23 cellular contexts compared by ENCODE assay signal in the genomic region with DNA sequence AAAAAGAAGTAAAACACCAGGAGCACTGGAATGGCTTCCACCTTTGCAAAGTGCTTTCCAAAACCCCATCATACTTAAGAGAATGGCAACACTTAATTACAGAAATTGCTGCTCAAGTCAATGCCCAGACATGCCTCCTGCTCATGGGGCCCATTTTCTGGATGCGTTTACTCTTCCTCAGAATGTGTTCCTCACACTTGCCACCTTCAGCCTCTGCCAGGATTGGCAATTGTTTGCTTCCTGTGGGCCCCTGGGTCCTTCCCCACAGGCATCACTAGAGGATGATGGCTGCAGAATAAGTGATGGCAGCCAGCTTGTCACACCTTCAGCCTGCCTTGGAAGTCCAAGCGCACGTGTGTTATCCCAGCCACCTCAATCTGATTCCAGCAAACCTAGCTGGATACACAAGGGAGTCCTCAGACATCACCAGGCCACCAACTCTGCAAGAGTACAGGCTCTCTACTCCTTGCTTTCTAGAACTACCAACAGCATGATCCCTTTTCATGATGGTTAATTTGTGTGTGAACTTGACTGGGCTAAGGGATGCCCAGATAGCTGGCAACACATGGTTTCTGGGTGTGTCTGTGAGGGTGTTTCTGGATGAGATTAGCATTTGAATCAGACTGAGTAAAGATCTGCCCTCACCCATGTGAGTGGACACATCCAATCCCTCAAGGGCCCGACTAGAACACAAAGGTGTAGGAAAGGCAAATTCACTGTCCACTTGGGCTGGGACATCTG. TPM values are rescaled to one million over a fixed set of nuclear protein-coding genes. Genes with fewer than 3 reads are reported as not detected.
"Had no signal": no experiment of that assay in that cellular context is flagged by ENCODE, and none has a peak within 500 bp of the region (broad histone marks: within the 10 kb centered on the region; RNA-seq: fewer than 3 reads in every experiment).

No MANE protein-coding gene starts in this region.

- H3K9me3 Mint-ChIP-seq: activated naive CD8-positive, alpha-beta T cell treated with anti-CD3 and anti-CD28 coated beads, Interleukin-2, amount 50 U/mL, for 24 hours; activated T-cell treated with anti-CD3 and anti-CD28 coated beads, Interleukin-2, amount 50 U/mL, for 24 hours; activated T-helper 2 cell treated with anti-CD3 and anti-CD28 coated beads, Interferon-gamma antibody, Interleukin-2, Interleukin-4, amounts not matched to agents 10 μg/mL and 5 μg/mL and 100 μg/mL, durations not matched to agents 14 hours and 24 hours and 36 hours; nephron progenitor cell; stimulated activated naive B cell treated with anti-CD40 and anti-IgM and Interleukin-4, amounts not matched to agents 10 μg/mL and 1 μg/mL and 100 μg/mL, for 72 hours; T-helper 2 cell treated with Interferon-gamma antibody and Interleukin-4, amounts not matched to agents 5 μg/mL and 100 μg/mL, for 36 hours had no signal

- DNase-seq: activated CD4-positive, alpha-beta T cell treated with anti-CD3 and anti-CD28 coated beads, Interleukin-2, amount 50 U/mL, for 1 hour; activated CD4-positive, CD25-positive, alpha-beta regulatory T cell treated with anti-CD3 and anti-CD28 coated beads, Interleukin-2, amount 50 U/mL, for 72 hours; activated CD8-positive, alpha-beta memory T cell treated with anti-CD3 and anti-CD28 coated beads for 24 hours; activated CD8-positive, alpha-beta memory T cell treated with anti-CD3 and anti-CD28 coated beads, Interleukin-2, amount 50 U/mL, for 4 hours; activated naive CD4-positive, alpha-beta T cell; activated naive CD8-positive, alpha-beta T cell treated with anti-CD3 and anti-CD28 coated beads, Interleukin-2, amount 50 U/mL, for 24 hours; activated T-cell treated with anti-CD3 and anti-CD28 coated beads, Interleukin-2, amount 50 U/mL, for 24 hours; effector CD4-positive, alpha-beta T cell; heart left ventricle; left ventricle myocardium superior; nephron progenitor cell; nucleus accumbens; posterior cingulate gyrus; stimulated activated CD4-positive, alpha-beta T cell treated with anti-CD3 and anti-CD28 coated beads, Interleukin-15, amount 100 ng/mL, for 24 hours; stimulated activated naive B cell treated with anti-CD40 and anti-IgM and Interleukin-4, amounts not matched to agents 10 μg/mL and 1 μg/mL and 100 μg/mL, for 72 hours; transverse colon; uterus had no signal

- H3K27me3 Mint-ChIP-seq: activated naive CD8-positive, alpha-beta T cell treated with anti-CD3 and anti-CD28 coated beads, Interleukin-2, amount 50 U/mL, for 24 hours; activated T-cell treated with anti-CD3 and anti-CD28 coated beads, Interleukin-2, amount 50 U/mL, for 24 hours; stimulated activated naive B cell treated with anti-CD40 and anti-IgM and Interleukin-4, amounts not matched to agents 10 μg/mL and 1 μg/mL and 100 μg/mL, for 72 hours had no signal

- H3K4me2 ChIP-seq: smooth muscle cell had no signal

- H3K4me3 Mint-ChIP-seq: activated naive CD8-positive, alpha-beta T cell treated with anti-CD3 and anti-CD28 coated beads, Interleukin-2, amount 50 U/mL, for 24 hours; activated T-cell treated with anti-CD3 and anti-CD28 coated beads, Interleukin-2, amount 50 U/mL, for 24 hours; nephron progenitor cell; stimulated activated naive B cell treated with anti-CD40 and anti-IgM and Interleukin-4, amounts not matched to agents 10 μg/mL and 1 μg/mL and 100 μg/mL, for 72 hours; T-helper 2 cell treated with Interferon-gamma antibody and Interleukin-4, amounts not matched to agents 5 μg/mL and 100 μg/mL, for 36 hours had no signal

- H3K4me1 ChIP-seq: uterus had no signal

- H3K4me3 ChIP-seq: cardiac muscle cell, heart left ventricle, smooth muscle cell, transverse colon, uterus had no signal

- H3K36me3 ChIP-seq: cardiac muscle cell, heart left ventricle, transverse colon, uterus had no signal

- H3K9me3 ChIP-seq: heart left ventricle, transverse colon, uterus had no signal

- ATAC-seq: activated naive CD8-positive, alpha-beta T cell treated with anti-CD3 and anti-CD28 coated beads, Interleukin-2, amount 50 U/mL, for 24 hours; heart left ventricle; left ventricle myocardium superior; sciatic nerve; stimulated activated naive B cell treated with anti-CD40 and anti-IgM and Interleukin-4, amounts not matched to agents 10 μg/mL and 1 μg/mL and 100 μg/mL, for 72 hours had no signal

- H3K27ac Mint-ChIP-seq: activated naive CD8-positive, alpha-beta T cell treated with anti-CD3 and anti-CD28 coated beads, Interleukin-2, amount 50 U/mL, for 24 hours; activated T-cell treated with anti-CD3 and anti-CD28 coated beads, Interleukin-2, amount 50 U/mL, for 24 hours; activated T-helper 2 cell treated with anti-CD3 and anti-CD28 coated beads, Interferon-gamma antibody, Interleukin-2, Interleukin-4, amounts not matched to agents 10 μg/mL and 5 μg/mL and 100 μg/mL, durations not matched to agents 14 hours and 24 hours and 36 hours; nephron progenitor cell; T-helper 2 cell treated with Interferon-gamma antibody and Interleukin-4, amounts not matched to agents 5 μg/mL and 100 μg/mL, for 36 hours had no signal

- H3K27ac ChIP-seq: cardiac muscle cell, heart left ventricle, transverse colon, uterus had no signal

- H3K27me3 ChIP-seq: transverse colon, uterus had no signal

RNA-seq across cellular contexts. Expression of a gene that starts 4.9 kb away (rescaled TPM):
- total RNA-seq: fibroblast of villous mesenchyme had no signal
